9 cellular contexts compared by ENCODE assay signal in the genomic region with DNA sequence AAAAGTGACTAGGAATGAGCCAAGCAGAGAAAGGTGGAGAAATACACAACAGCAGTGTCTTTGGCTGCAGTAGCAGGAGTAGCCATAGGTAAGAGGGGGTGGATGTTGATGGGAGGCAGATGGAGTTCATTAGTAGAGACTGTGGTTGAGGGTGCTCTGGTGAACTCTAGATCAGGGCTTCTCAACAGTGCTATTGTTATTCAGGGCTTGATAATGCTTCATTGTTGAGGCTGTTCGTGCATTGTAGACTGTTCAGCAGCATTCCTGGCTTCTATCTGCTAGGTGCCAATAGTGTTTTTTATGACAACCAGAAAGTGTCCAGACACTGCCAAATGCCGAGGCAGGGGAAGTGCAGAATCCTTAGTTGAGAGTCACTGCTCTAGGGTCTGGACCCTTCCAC. TPM values are rescaled to one million over a fixed set of nuclear protein-coding genes. Genes with fewer than 3 reads are reported as not detected.
DNase-seq lines count a peak whose midpoint lies in the region; ATAC-seq and TF ChIP-seq lines count a peak whose summit lies in the region.
"Had no signal": no experiment of that assay in that cellular context is flagged by ENCODE, and none has a peak within 500 bp of the region (broad histone marks: within the 10 kb centered on the region; RNA-seq: fewer than 3 reads in every experiment).

No MANE protein-coding gene starts in this region.

- POLR2A ChIA-PET in naive thymus-derived CD4-positive, alpha-beta T cell (lab: Charles Lee) = interaction anchor here (0.6 to 1.3 kb wide), 2 partner anchors 12 to 440 kb away, joined by 3 read pairs; no protein-coding TSS in a partner anchor

- TF ChIP-seq CTCF in AG10803 (conservative IDR thresholded peaks at IDR 0.05; ENCODE audit: low read length) = no peak

- H3K9me3 ChIP-seq in naive thymus-derived CD4-positive, alpha-beta T cell (ENCODE audit: control insufficient read depth in 2 of 3, low read length in 3 of 3) = no peaks in the 10 kb centered on the region

- H3K4me3 ChIP-seq in AG10803 (ENCODE audit: low read length) = peak overlapping the region; percentile 90
- peak overlapping the region; percentile 78 for H3K4me3 ChIP-seq in naive thymus-derived CD4-positive, alpha-beta T cell (ENCODE audit: low read length)

- CTCF ChIA-PET in naive thymus-derived CD4-positive, alpha-beta T cell (lab: Charles Lee) = no interaction called here

- H3K27ac ChIP-seq in cingulate gyrus (ENCODE audit: low read depth, low read length) = peak overlapping the region; percentile 65
- H3K27ac ChIP-seq in naive thymus-derived CD4-positive, alpha-beta T cell (ENCODE audit: low read depth, low read length) = peak overlapping the region; percentile 93

- H3K27ac Mint-ChIP-seq in IgD-negative memory B cell = peak overlapping the region; percentile 6 to 99 (median 86)
- H3K27ac Mint-ChIP-seq in naive thymus-derived CD4-positive, alpha-beta T cell = peak overlapping the region in 8 of 9 donors; percentile 12 to 98 (median 64)

- peak overlapping the region; percentile 93 to 99 (median 96) for H3K4me3 Mint-ChIP-seq in IgD-negative memory B cell
- peak overlapping the region; percentile 83 to 99 (median 94) for H3K4me3 Mint-ChIP-seq in naive thymus-derived CD4-positive, alpha-beta T cell

- peaks cover 44 to 68% (median 55%) of the 10 kb centered on the region in 3 donors for H3K4me1 Mint-ChIP-seq in IgD-negative memory B cell
- peaks cover 61 to 83% (median 74%) of the 10 kb centered on the region in 7 donors for H3K4me1 Mint-ChIP-seq in naive thymus-derived CD4-positive, alpha-beta T cell

- no peak for ATAC-seq in naive thymus-derived CD4-positive, alpha-beta T cell
- ATAC-seq in GM18519 (IDR thresholded peaks at IDR 0.05; ENCODE audit: low FRiP score, unreplicated experiment) = no peak

- intact Hi-C loops in naive thymus-derived CD4-positive, alpha-beta T cell (cut with micrococcal nuclease) = loop anchor here in 1 of 2 donors (10.0 kb wide), 1 partner anchor 668 kb away; a partner anchor contains a TSS

- peaks cover 46 to 59% of the 10 kb centered on the region in 2 donors for H3K4me1 ChIP-seq in naive thymus-derived CD4-positive, alpha-beta T cell (ENCODE audit: control insufficient read depth in 2 of 2, insufficient read depth in 2 of 2, low read length in 2 of 2)

- no peaks in the 10 kb centered on the region for H3K27me3 ChIP-seq in naive thymus-derived CD4-positive, alpha-beta T cell (ENCODE audit: control insufficient read depth in 2 of 2, insufficient read depth in 2 of 2, low read length in 2 of 2)

- H3K27me3 Mint-ChIP-seq in IgD-negative memory B cell = no peaks in the 10 kb centered on the region
- H3K27me3 Mint-ChIP-seq in naive thymus-derived CD4-positive, alpha-beta T cell = peaks cover 0 to 3% (median 0%) of the 10 kb centered on the region in 5 donors

- peaks cover 0 to 25% (median 3%) of the 10 kb centered on the region in 3 experiments for H3K36me3 ChIP-seq in naive thymus-derived CD4-positive, alpha-beta T cell (ENCODE audit: control insufficient read depth in 2 of 3, insufficient read depth in 3 of 3, low read length in 3 of 3)

- DNase-seq in AG10803 (ENCODE audit: low read depth) = peak; percentile 42
- DNase-seq in naive thymus-derived CD4-positive, alpha-beta T cell = no peak
- DNase-seq in activated gamma-delta T cell (lab: John Stamatoyannopoulos, UW) = no peak
- no peak for DNase-seq in NCI-H1105 (lab: John Stamatoyannopoulos, UW)
- no peak for DNase-seq in central memory CD4-positive, alpha-beta T cell
- DNase-seq: NCI-H226 had no signal

- H3K9me3 Mint-ChIP-seq in IgD-negative memory B cell = no peaks in the 10 kb centered on the region
- peaks cover 0 to 4% (median 0%) of the 10 kb centered on the region in 11 donors for H3K9me3 Mint-ChIP-seq in naive thymus-derived CD4-positive, alpha-beta T cell

- H3K36me3 Mint-ChIP-seq in IgD-negative memory B cell = no peaks in the 10 kb centered on the region
- peaks cover 8 to 39% (median 10%) of the 10 kb centered on the region in 5 donors for H3K36me3 Mint-ChIP-seq in naive thymus-derived CD4-positive, alpha-beta T cell

RNA-seq across cellular contexts. Expression of a gene that starts 3.6 kb away (rescaled TPM):
- polyA plus RNA-seq in IgD-negative memory B cell = 144 TPM
- 100 to 1,000 TPM in 3 of 5 experiments, 10 to 100 TPM in 2; 97.4 to 135 (median 108) TPM for total RNA-seq in naive thymus-derived CD4-positive, alpha-beta T cell
- polyA plus RNA-seq in naive thymus-derived CD4-positive, alpha-beta T cell = 100 to 1,000 TPM; 121 to 154 TPM

RNA-seq across cellular contexts. Expression of a gene that starts 38.2 kb away (rescaled TPM):
- polyA plus RNA-seq in IgD-negative memory B cell = 0.40 TPM
- total RNA-seq in naive thymus-derived CD4-positive, alpha-beta T cell = 10 to 100 TPM; 12.9 to 21.6 (median 16.5) TPM
- 1 to 10 TPM in 1 of 2 donors, under 1 TPM in 1; 0.89 to 2.0 TPM for polyA plus RNA-seq in naive thymus-derived CD4-positive, alpha-beta T cell
